In genomic region chr18:13572721-13573120, GRCh38 we compare ENCODE assay signal across 23 cellular contexts.
"Had no signal": no experiment of that assay in that cellular context is flagged by ENCODE, and none has a peak within 500 bp of the region (broad histone marks: within the 10 kb centered on the region; RNA-seq: fewer than 3 reads in every experiment).

No MANE protein-coding gene starts in this region.

- H3K27me3 Mint-ChIP-seq: activated CD4-positive, alpha-beta T cell treated with anti-CD3 and anti-CD28 coated beads, Interleukin-2, amount 10 ng/mL, durations not matched to agents 7 days and 5 days; activated naive CD8-positive, alpha-beta T cell treated with anti-CD3 and anti-CD28 coated beads for 36 hours; natural killer cell treated with Interleukin-12 subunit alpha and Interleukin-12 subunit beta and Interleukin-15 and Interleukin-18, amount 100 ng/mL, for 72 hours; T-helper 17 cell had no signal

- H3K36me3 Mint-ChIP-seq: natural killer cell treated with Interleukin-12 subunit alpha and Interleukin-12 subunit beta and Interleukin-15 and Interleukin-18, amount 100 ng/mL, for 72 hours had no signal

- ATAC-seq: heart right ventricle; left cardiac atrium; natural killer cell treated with Interleukin-12 subunit alpha and Interleukin-12 subunit beta and Interleukin-15 and Interleukin-18, amount 100 ng/mL, for 72 hours; T-helper 17 cell had no signal

- H3K9me3 Mint-ChIP-seq: activated CD4-positive, alpha-beta T cell treated with anti-CD3 and anti-CD28 coated beads, Interleukin-2, amount 10 ng/mL, durations not matched to agents 7 days and 5 days; central memory CD8-positive, alpha-beta T cell; natural killer cell treated with Interleukin-12 subunit alpha and Interleukin-12 subunit beta and Interleukin-15 and Interleukin-18, amount 100 ng/mL, for 72 hours had no signal

- DNase-seq: activated CD4-positive, alpha-beta T cell treated with anti-CD3 and anti-CD28 coated beads, Interleukin-2, amount 10 ng/mL, durations not matched to agents 7 days and 5 days; activated CD4-positive, CD25-positive, alpha-beta regulatory T cell; activated naive CD4-positive, alpha-beta T cell treated with Interleukin-2 at 50 U/mL for 16 hours; activated naive CD8-positive, alpha-beta T cell treated with anti-CD3 and anti-CD28 coated beads for 36 hours; activated T-cell treated with anti-CD3 and anti-CD28 coated beads for 4 hours; colonic mucosa; heart right ventricle; islet precursor cell; left cardiac atrium; nucleus accumbens; sigmoid colon; stimulated activated CD4-positive, alpha-beta T cell treated with anti-CD3 and anti-CD28 coated beads, Interleukin-2, amount 100 ng/mL, for 48 hours; stimulated activated CD8-positive, alpha-beta memory T cell treated with anti-CD3 and anti-CD28 coated beads, Interleukin-4, amount 100 ng/mL, for 48 hours; stimulated activated naive CD4-positive, alpha-beta T cell; substantia nigra; SW 1271; T-helper 17 cell; thyroid gland had no signal

- H3K36me3 ChIP-seq: breast epithelium, colonic mucosa, heart right ventricle, sigmoid colon, thyroid gland had no signal

- H3K4me1 ChIP-seq: breast epithelium, colonic mucosa, thyroid gland had no signal

- H3K4me3 ChIP-seq: breast epithelium, colonic mucosa, heart right ventricle, sigmoid colon, SK-N-MC, thyroid gland had no signal

- H3K4me3 Mint-ChIP-seq: activated CD4-positive, alpha-beta T cell treated with anti-CD3 and anti-CD28 coated beads, Interleukin-2, amount 10 ng/mL, durations not matched to agents 7 days and 5 days; activated naive CD8-positive, alpha-beta T cell treated with anti-CD3 and anti-CD28 coated beads for 36 hours; central memory CD8-positive, alpha-beta T cell; natural killer cell treated with Interleukin-12 subunit alpha and Interleukin-12 subunit beta and Interleukin-15 and Interleukin-18, amount 100 ng/mL, for 72 hours; T-helper 17 cell had no signal

- H3K9me3 ChIP-seq: breast epithelium, colonic mucosa, sigmoid colon, thyroid gland had no signal

- H3K27me3 ChIP-seq: breast epithelium, colonic mucosa, heart right ventricle, sigmoid colon, thyroid gland had no signal

- H3K27ac ChIP-seq: breast epithelium, colonic mucosa, epithelial cell of prostate, heart right ventricle, sigmoid colon, SK-N-MC, thyroid gland had no signal

- H3K27ac Mint-ChIP-seq: activated CD4-positive, alpha-beta T cell treated with anti-CD3 and anti-CD28 coated beads, Interleukin-2, amount 10 ng/mL, durations not matched to agents 7 days and 5 days; activated naive CD8-positive, alpha-beta T cell treated with anti-CD3 and anti-CD28 coated beads for 36 hours; T-helper 17 cell had no signal
